20 cellular contexts compared by ENCODE assay signal in the genomic region with DNA sequence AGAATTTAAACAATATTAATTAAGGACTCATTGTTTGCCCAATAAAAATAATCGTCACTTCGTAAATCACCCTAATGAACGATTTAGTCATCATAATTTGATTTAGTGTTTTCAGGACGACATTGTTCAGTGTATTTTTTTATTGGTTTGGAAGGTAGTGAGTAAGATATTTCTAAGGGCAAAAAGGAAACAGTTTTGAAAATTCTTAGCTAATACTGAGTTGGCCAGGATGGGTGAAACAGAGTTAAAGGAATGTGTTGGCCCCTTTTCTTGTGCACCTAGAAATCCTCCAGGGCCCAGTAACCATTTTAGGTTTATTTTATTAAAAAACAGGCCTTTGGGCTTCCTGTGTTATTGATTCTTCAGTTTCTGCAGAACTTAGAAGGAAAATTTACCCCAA.
"Had no signal": no experiment of that assay in that cellular context is flagged by ENCODE, and none has a peak within 500 bp of the region (broad histone marks: within the 10 kb centered on the region; RNA-seq: fewer than 3 reads in every experiment).

No MANE protein-coding gene starts in this region.

- H3K27ac ChIP-seq: colonic mucosa, epithelial cell of prostate, left lung, ovary, prostate gland had no signal

- H3K4me3 ChIP-seq: colonic mucosa, heart right ventricle, left lung, ovary, prostate gland had no signal

- H3K9me3 ChIP-seq: colonic mucosa, heart right ventricle, left lung, ovary, prostate gland had no signal

- DNase-seq: activated CD4-positive, alpha-beta memory T cell treated with anti-CD3 and anti-CD28 coated beads for 36 hours; activated CD4-positive, alpha-beta T cell treated with anti-CD3 and anti-CD28 coated beads for 4 hours; activated CD4-positive, CD25-positive, alpha-beta regulatory T cell; activated effector memory CD4-positive, alpha-beta T cell treated with Interleukin-2 at 50 U/mL for 16 hours; activated naive CD4-positive, alpha-beta T cell treated with anti-CD3 and anti-CD28 coated beads, Interleukin-2, amount 50 U/mL, for 16 hours; activated naive CD8-positive, alpha-beta T cell treated with anti-CD3 and anti-CD28 coated beads, Interleukin-2, amount 50 U/mL, for 24 hours; activated T-cell treated with anti-CD3 and anti-CD28 coated beads, Interleukin-2, amount 50 U/mL, for 72 hours; aorta; colonic mucosa; heart right ventricle; kidney glomerular epithelial cell; left lung; natural killer cell; ovary; stimulated activated CD4-positive, alpha-beta T cell treated with anti-CD3 and anti-CD28 coated beads, Interleukin-4, amount 100 ng/mL, for 24 hours; stimulated activated naive CD4-positive, alpha-beta T cell treated with Interleukin-2 at 50 U/mL for 16 hours; SW 1271; T-helper 17 cell had no signal

- H3K27me3 ChIP-seq: colonic mucosa, heart right ventricle, left lung, ovary had no signal

- H3K4me1 ChIP-seq: colonic mucosa, prostate gland had no signal

- H3K36me3 ChIP-seq: colonic mucosa, heart right ventricle, ovary, prostate gland had no signal
